ENCODE assay signal across 10 cellular contexts in the genomic region with DNA sequence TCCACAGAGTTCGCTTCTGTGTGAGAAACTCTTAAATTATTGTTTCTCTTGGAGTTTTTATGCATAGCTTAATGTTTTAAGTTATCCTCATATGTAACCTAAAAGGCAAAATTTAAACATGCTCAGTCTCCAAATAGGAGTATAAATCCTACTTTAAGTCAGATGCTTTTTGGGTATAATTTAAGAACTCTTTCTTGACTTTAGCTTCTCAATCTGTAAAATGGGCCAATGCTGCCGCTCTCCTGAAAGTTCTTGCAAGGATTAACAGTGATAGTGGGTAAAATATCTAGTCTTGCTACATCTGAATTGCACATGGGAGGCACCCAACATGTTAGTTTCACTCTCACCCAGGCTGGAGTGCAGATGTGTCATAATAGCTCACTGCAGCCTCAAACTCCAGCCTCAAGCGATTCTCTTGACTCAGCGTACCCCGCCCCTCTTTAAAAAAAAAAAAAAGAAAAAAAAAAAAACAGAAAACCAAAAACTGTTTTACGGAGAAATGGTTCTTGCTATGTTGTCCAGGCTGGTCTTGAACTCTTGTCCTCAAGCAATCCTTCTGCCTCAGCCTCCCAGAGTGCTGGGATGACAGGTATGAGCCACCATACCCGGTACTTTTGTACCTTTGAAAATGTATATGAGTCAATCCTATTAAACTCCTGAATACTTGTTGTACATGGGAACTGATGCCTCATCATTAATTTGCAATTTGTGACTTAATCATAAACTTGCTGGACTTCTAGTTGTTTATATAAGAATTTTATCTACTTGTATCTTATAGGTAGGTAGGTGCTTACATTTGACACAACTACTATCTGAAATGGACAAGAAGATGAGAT. TPM values are rescaled to one million over a fixed set of nuclear protein-coding genes. Genes with fewer than 3 reads are reported as not detected.
A peak's percentile ranks its signal among the peaks of the same experiment; 100 is the strongest.
DNase-seq lines count a peak whose midpoint lies in the region; ATAC-seq and TF ChIP-seq lines count a peak whose summit lies in the region.
"Had no signal": no experiment of that assay in that cellular context is flagged by ENCODE, and none has a peak within 500 bp of the region (broad histone marks: within the 10 kb centered on the region; RNA-seq: fewer than 3 reads in every experiment).

No MANE protein-coding gene starts in this region.

- H2BK15ac ChIP-seq in neuronal stem cell (ENCODE audit: low read length), result no peak overlapping the region

- no peak overlapping the region for H3K4me2 ChIP-seq in osteoblast (ENCODE audit: insufficient read depth, low read length)
- no peak overlapping the region for H3K4me2 ChIP-seq in neuronal stem cell (ENCODE audit: insufficient read depth, low read length, poor library complexity, severe bottlenecking)

- H3K36me3 ChIP-seq in ascending aorta (no peaks in the 10 kb centered on the region), osteoblast (ENCODE audit: insufficient read depth, low read length) (no peaks in the 10 kb centered on the region), neuronal stem cell (replicated peaks in 1 of 2; ENCODE audit: control insufficient read depth in 2 of 2, insufficient read depth in 2 of 2, low read length in 2 of 2) (peaks cover 0 to 2% of the 10 kb centered on the region in 2 donors)
- H3K36me3 ChIP-seq: transverse colon had no signal

- no peak overlapping the region for H2AFZ ChIP-seq in osteoblast (ENCODE audit: low read length)
- H2AFZ ChIP-seq in neuronal stem cell (ENCODE audit: low read length), result no peak overlapping the region

- H3K18ac ChIP-seq in neuronal stem cell (ENCODE audit: low read length), result no peak overlapping the region

- H3K79me2 ChIP-seq in osteoblast (ENCODE audit: insufficient read depth, low read length), result peaks cover 11% of the 10 kb centered on the region

- no peak overlapping the region for H3K4ac ChIP-seq in neuronal stem cell (ENCODE audit: low read length)

- no CpG with 5 or more reads among the region's 7 CpGs for WGBS in neuronal stem cell (ENCODE audit: extremely low coverage in 2 of 2, insufficient read length in 2 of 2, insufficient replicate concordance in 1 of 2), 2 donors

- H3K27me3 ChIP-seq in ascending aorta (no peaks in the 10 kb centered on the region), osteoblast (ENCODE audit: insufficient read depth, low read length) (no peaks in the 10 kb centered on the region), neuronal stem cell (ENCODE audit: control insufficient read depth in 3 of 3, insufficient read depth in 3 of 3, low read depth in 1 of 3, low read length in 3 of 3) (no peaks in the 10 kb centered on the region)
- H3K27me3 ChIP-seq: transverse colon had no signal

- no peak for TF ChIP-seq CTCF in ascending aorta (IDR thresholded peaks at IDR 0.05)
- no peak for TF ChIP-seq CTCF in osteoblast (IDR thresholded peaks at IDR 0.05; ENCODE audit: extremely low read depth, low read depth, low read length)

- H3K14ac ChIP-seq in neuronal stem cell (ENCODE audit: low read length), result no peak overlapping the region

- H2BK120ac ChIP-seq in neuronal stem cell (ENCODE audit: low read depth, low read length), result no peak overlapping the region

- H3K27ac ChIP-seq in ascending aorta (peak overlapping the region; percentile 59 to 91), osteoblast (ENCODE audit: low read depth, low read length) (no peak overlapping the region), neuronal stem cell (replicated peaks; ENCODE audit: low read length) (no peak overlapping the region)

- H3K4me3 ChIP-seq in ascending aorta (no peak overlapping the region), osteoblast (ENCODE audit: insufficient read depth, low read length) (no peak overlapping the region), neuronal stem cell (ENCODE audit: low read length in 2 of 2) (no peak overlapping the region)

- H2BK12ac ChIP-seq in neuronal stem cell (ENCODE audit: low read length), result no peak overlapping the region

- H4K91ac ChIP-seq in neuronal stem cell (ENCODE audit: low read depth, low read length, poor library complexity), result no peak overlapping the region

- no peak overlapping the region for H4K8ac ChIP-seq in neuronal stem cell (ENCODE audit: low read depth, low read length)

- H2BK5ac ChIP-seq in neuronal stem cell (ENCODE audit: low read length), result no peak overlapping the region

- DNase-seq in EL (peak; percentile 66), SIG-M5 (lab: John Stamatoyannopoulos, UW) (peak; percentile 11), ascending aorta (ENCODE audit: low spot score in 2 of 2) (no peak), osteoblast (ENCODE audit: insufficient read length, low spot score, missing footprints) (peak; percentile 58), RKO (ENCODE audit: low spot score) (no peak), neuronal stem cell (ENCODE audit: low spot score) (no peak)
- DNase-seq: DMS79 treated with DMSO at 0.1 percent for 48 hours, transverse colon had no signal

- intact Hi-C loops in ascending aorta (cut with DNase I), result loop anchor here (10.0 kb wide), 1 partner anchor 1900 kb away; no protein-coding TSS in a partner anchor

- no peak overlapping the region for H2AK5ac ChIP-seq in neuronal stem cell (ENCODE audit: low read depth, low read length)

- H3K9ac ChIP-seq in neuronal stem cell (ENCODE audit: low read depth, low read length, poor library complexity), result no peak overlapping the region

- ATAC-seq in HG03432 (IDR thresholded peaks at IDR 0.05; ENCODE audit: unreplicated experiment) (no peak), HG03139 (IDR thresholded peaks at IDR 0.05; ENCODE audit: unreplicated experiment) (no peak)

- no peaks in the 10 kb centered on the region for H4K20me1 ChIP-seq in osteoblast (ENCODE audit: insufficient read depth, low read length)

- H3K23ac ChIP-seq in neuronal stem cell (ENCODE audit: low read depth, low read length, poor library complexity), result no peak overlapping the region

- no peaks in the 10 kb centered on the region for H3K79me1 ChIP-seq in neuronal stem cell (ENCODE audit: low read depth, low read length)

- H3K9me3 ChIP-seq in ascending aorta (no peaks in the 10 kb centered on the region), osteoblast (ENCODE audit: low read depth, low read length) (no peaks in the 10 kb centered on the region), neuronal stem cell (replicated peaks in 1 of 2; ENCODE audit: control insufficient read depth in 2 of 2, insufficient read depth in 1 of 2, low read depth in 1 of 2, low read length in 2 of 2) (no peaks in the 10 kb centered on the region)
- H3K9me3 ChIP-seq: transverse colon had no signal

- H3K4me1 ChIP-seq in ascending aorta (peaks cover 0 to 3% of the 10 kb centered on the region in 2 donors), osteoblast (ENCODE audit: insufficient read depth, low read length) (peaks cover 26% of the 10 kb centered on the region), neuronal stem cell (ENCODE audit: control insufficient read depth in 2 of 2, insufficient read depth in 1 of 2, low read depth in 1 of 2, low read length in 2 of 2) (peaks cover 5 to 6% of the 10 kb centered on the region in 2 donors)

RNA-seq across cellular contexts. Expression of gene FBXO48, which starts 1.8 kb away (rescaled TPM):
- total RNA-seq in ascending aorta (1.2 TPM), osteoblast (0.72 and 0.88 TPM in 2 replicates)
- 2.7 TPM for polyA plus RNA-seq in neuronal stem cell (2013, experiment 1 of 2)
- polyA plus RNA-seq in neuronal stem cell (2013, experiment 2 of 2), result 2.6 TPM

RNA-seq across cellular contexts. Expression of gene APLF, which starts 2.1 kb away (rescaled TPM):
- total RNA-seq in ascending aorta, result 2.8 TPM
- total RNA-seq in osteoblast, result 10.0 and 10.5 TPM in 2 replicates
- polyA plus RNA-seq in neuronal stem cell (2013, experiment 1 of 2), result 3.2 TPM
- polyA plus RNA-seq in neuronal stem cell (2013, experiment 2 of 2), result 3.5 TPM

Comparison
In these comparisons a context has a peak if more than half of its experiments do, and no peak if none do; other contexts are left out.
1. DNase-seq: peak in EL (single experiment), SIG-M5 (single experiment) and osteoblast (single experiment); none in ascending aorta (0 of 2), RKO (single experiment) and neuronal stem cell (single experiment).
2. H3K27ac ChIP-seq: peak in ascending aorta (2 of 2); none in osteoblast (single experiment) and neuronal stem cell (single experiment).